In the genomic region with DNA sequence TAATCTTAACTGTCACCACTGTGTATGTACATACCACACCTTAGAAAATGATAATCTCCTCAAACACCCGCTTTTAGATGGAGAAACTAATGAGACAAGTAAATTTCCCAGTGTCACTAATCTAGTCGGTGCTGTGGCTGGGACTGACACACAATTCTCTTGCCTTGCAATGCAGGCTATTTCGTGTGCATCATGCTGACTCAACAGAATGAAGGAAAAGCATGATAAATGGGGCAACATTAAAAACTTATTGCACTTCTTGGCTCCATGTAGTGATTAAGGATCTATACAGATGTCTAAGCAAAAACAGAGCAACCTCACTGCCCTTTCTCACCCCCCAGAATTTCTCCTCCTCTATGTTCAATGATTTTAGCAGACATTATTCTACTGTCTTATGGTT, we compare ENCODE assay signal across 27 cellular contexts.
"Had no signal": no experiment of that assay in that cellular context is flagged by ENCODE, and none has a peak within 500 bp of the region (broad histone marks: within the 10 kb centered on the region; RNA-seq: fewer than 3 reads in every experiment).

No MANE protein-coding gene starts in this region.

- H3K36me3 ChIP-seq: left lung, lower lobe of right lung, ovary, right atrium auricular region, spleen, suprapubic skin, thoracic aorta, tibial artery, upper lobe of right lung had no signal

- FAIRE-seq: islet of Langerhans, kidney, urothelium cell line had no signal

- H3K9me3 ChIP-seq: left lung, lower lobe of right lung, ovary, right atrium auricular region, spleen, suprapubic skin, thoracic aorta, tibial artery, upper lobe of right lung had no signal

- H3K4me1 ChIP-seq: left lung, lower lobe of right lung, right atrium auricular region, spleen, suprapubic skin, tibial artery, upper lobe of right lung had no signal

- H3K4me1 Mint-ChIP-seq: immature natural killer cell; naive thymus-derived CD8-positive, alpha-beta T cell; stimulated activated effector memory CD8-positive, alpha-beta T cell treated with anti-CD3 and anti-CD28 coated beads, Interleukin-12 subunit alpha, Interleukin-12 subunit beta, amount 100 ng/mL, for 72 hours had no signal

- H3K36me3 Mint-ChIP-seq: naive thymus-derived CD8-positive, alpha-beta T cell; stimulated activated effector memory CD8-positive, alpha-beta T cell treated with anti-CD3 and anti-CD28 coated beads, Interleukin-12 subunit alpha, Interleukin-12 subunit beta, amount 100 ng/mL, for 72 hours had no signal

- H3K9me3 Mint-ChIP-seq: nephron progenitor cell; stimulated activated naive CD8-positive, alpha-beta T cell treated with anti-CD3 and anti-CD28 coated beads, Interleukin-15, Interleukin-2, amounts not matched to agents 100 ng/mL and 50 ng/mL, for 24 hours had no signal

- H3K27me3 ChIP-seq: left lung, ovary, right atrium auricular region, spleen, suprapubic skin, tibial artery, upper lobe of right lung had no signal

- H3K27me3 Mint-ChIP-seq: naive thymus-derived CD8-positive, alpha-beta T cell; progenitor cell of endocrine pancreas; stimulated activated naive CD8-positive, alpha-beta T cell treated with anti-CD3 and anti-CD28 coated beads, Interleukin-15, Interleukin-2, amounts not matched to agents 100 ng/mL and 50 ng/mL, for 24 hours had no signal

- H3K4me3 Mint-ChIP-seq: immature natural killer cell; naive thymus-derived CD8-positive, alpha-beta T cell; nephron progenitor cell; stimulated activated effector memory CD8-positive, alpha-beta T cell treated with anti-CD3 and anti-CD28 coated beads, Interleukin-12 subunit alpha, Interleukin-12 subunit beta, amount 100 ng/mL, for 72 hours; stimulated activated naive CD8-positive, alpha-beta T cell treated with anti-CD3 and anti-CD28 coated beads, Interleukin-15, Interleukin-2, amounts not matched to agents 100 ng/mL and 50 ng/mL, for 24 hours had no signal

- H3K27ac Mint-ChIP-seq: immature natural killer cell; naive thymus-derived CD8-positive, alpha-beta T cell; nephron progenitor cell; progenitor cell of endocrine pancreas; stimulated activated effector memory CD8-positive, alpha-beta T cell treated with anti-CD3 and anti-CD28 coated beads, Interleukin-12 subunit alpha, Interleukin-12 subunit beta, amount 100 ng/mL, for 72 hours; stimulated activated naive CD8-positive, alpha-beta T cell treated with anti-CD3 and anti-CD28 coated beads, Interleukin-15, Interleukin-2, amounts not matched to agents 100 ng/mL and 50 ng/mL, for 24 hours had no signal

- H3K27ac ChIP-seq: left lung, lower lobe of right lung, ovary, right atrium auricular region, skin epidermis, spleen, suprapubic skin, thoracic aorta, tibial artery, upper lobe of right lung had no signal

- DNase-seq: hypothalamus; immature natural killer cell; kidney; left colon; left lung; lower lobe of right lung; mammary epithelial cell; mesenchymal stem cell; naive thymus-derived CD8-positive, alpha-beta T cell; nephron progenitor cell; ovary; spleen; stimulated activated CD4-positive, alpha-beta T cell treated with anti-CD3 and anti-CD28 coated beads, Interleukin-4, amount 100 ng/mL, for 24 hours; stimulated activated naive CD4-positive, alpha-beta T cell; tibial artery; trophoblast cell; upper lobe of right lung had no signal

- ATAC-seq: left colon; left lung; lower lobe of right lung; naive thymus-derived CD8-positive, alpha-beta T cell; sciatic nerve; stimulated activated effector memory CD8-positive, alpha-beta T cell treated with anti-CD3 and anti-CD28 coated beads, Interleukin-12 subunit alpha, Interleukin-12 subunit beta, amount 100 ng/mL, for 72 hours; upper lobe of right lung had no signal

- H3K4me3 ChIP-seq: left lung, lower lobe of right lung, ovary, right atrium auricular region, skin epidermis, spleen, suprapubic skin, thoracic aorta, tibial artery, upper lobe of right lung had no signal
